ENCODE assay signal across 8 cellular contexts in genomic region chr7:69932034-69932628, GRCh38.
DNase-seq lines count a peak whose midpoint lies in the region; ATAC-seq, FAIRE-seq and TF ChIP-seq lines count a peak whose summit lies in the region.

No MANE protein-coding gene starts in this region.

- no peak for FAIRE-seq in keratinocyte (lab: Jason Lieb, UNC)

- peak; percentile 49 to 58 (median 57) for TF ChIP-seq CTCF in keratinocyte (optimal IDR thresholded peaks at IDR 0.05 in 1 of 3, IDR thresholded peaks at IDR 0.05 in 1 of 3, conservative IDR thresholded peaks at IDR 0.05 in 1 of 3; ENCODE audit: extremely low read depth in 1 of 3, insufficient read depth in 2 of 3, low read length in 3 of 3)
- TF ChIP-seq CTCF in upper lobe of left lung (IDR thresholded peaks at IDR 0.05) = peak; percentile 10 to 57 (median 34)

- H3K9ac ChIP-seq in keratinocyte (ENCODE audit: control insufficient read depth, extremely low read depth, insufficient read depth, low read length) = no peak overlapping the region

- WGBS in upper lobe of left lung, 2 donors = 61 to 71% methylated on average over 2 of the region's 2 CpGs

- no peak for TF ChIP-seq EP300 in upper lobe of left lung (IDR thresholded peaks at IDR 0.05)

- H3K79me2 ChIP-seq in keratinocyte (ENCODE audit: control insufficient read depth, insufficient read depth, low read length) = no peaks in the 10 kb centered on the region

- no peaks in the 10 kb centered on the region for H3K9me3 ChIP-seq in keratinocyte (ENCODE audit: control insufficient read depth, low read depth, low read length)
- H3K9me3 ChIP-seq in upper lobe of left lung = no peaks in the 10 kb centered on the region

- DNase-seq in DMS79 (lab: John Stamatoyannopoulos, UW) (peak; percentile 18), NCI-H1105 treated with DMSO at 0.1 percent for 48 hours (lab: John Stamatoyannopoulos, UW) (peak; percentile 65), amniotic stem cell (lab: John Stamatoyannopoulos, UW) (peak; percentile 18), keratinocyte (ENCODE audit: low read depth, low spot score) (no peak), upper lobe of left lung (no peak), GF-D8 (lab: John Stamatoyannopoulos, UW) (no peak)
- no peak for DNase-seq in central memory CD4-positive, alpha-beta T cell

- H3K4me1 ChIP-seq in keratinocyte (ENCODE audit: control insufficient read depth, extremely low read depth, insufficient read depth, low read length) (no peaks in the 10 kb centered on the region), upper lobe of left lung (no peaks in the 10 kb centered on the region)

- H3K27ac ChIP-seq in keratinocyte (ENCODE audit: control insufficient read depth, insufficient read depth, low read length) (no peak overlapping the region), upper lobe of left lung (no peak overlapping the region)

- H3K9me1 ChIP-seq in keratinocyte (ENCODE audit: control insufficient read depth, extremely low read depth, insufficient read depth, low read length) = no peaks in the 10 kb centered on the region

- dilution Hi-C loops in keratinocyte (cut with MboI; ENCODE audit: extremely low pct_ligation_motif_present, low sequenced_read_pairs) = no loop called here

- no peak for TF ChIP-seq POLR2A in upper lobe of left lung (IDR thresholded peaks at IDR 0.05)

- H3K36me3 ChIP-seq in keratinocyte (ENCODE audit: control insufficient read depth in 2 of 2, extremely low read depth in 1 of 2, insufficient read depth in 2 of 2, low read length in 2 of 2) = no peaks in the 10 kb centered on the region
- H3K36me3 ChIP-seq in upper lobe of left lung = no peaks in the 10 kb centered on the region

- H2AFZ ChIP-seq in keratinocyte (ENCODE audit: control insufficient read depth, low read length) = no peak overlapping the region

- ATAC-seq in upper lobe of left lung (ENCODE audit: low FRiP score in 2 of 2) (peak in 1 of 2 donors; percentile 44), HG02610 (IDR thresholded peaks at IDR 0.05; ENCODE audit: unreplicated experiment) (no peak)

- H3K27me3 ChIP-seq in keratinocyte (ENCODE audit: control insufficient read depth, extremely low read depth, insufficient read depth, low read length) = no peaks in the 10 kb centered on the region
- H3K27me3 ChIP-seq in upper lobe of left lung = no peaks in the 10 kb centered on the region

- H4K20me1 ChIP-seq in keratinocyte (ENCODE audit: control insufficient read depth, extremely low read depth, insufficient read depth, low read length) = no peaks in the 10 kb centered on the region

- no peak overlapping the region for H3K4me3 ChIP-seq in keratinocyte (ENCODE audit: control insufficient read depth in 2 of 3, extremely low read depth in 1 of 3, insufficient read depth in 2 of 3, low read depth in 1 of 3, low read length in 3 of 3)
- H3K4me3 ChIP-seq in upper lobe of left lung = no peak overlapping the region

- no peak overlapping the region for H3K4me2 ChIP-seq in keratinocyte (ENCODE audit: control insufficient read depth, extremely low read depth, insufficient read depth, low read depth, low read length)

Comparison
In these comparisons a context has a peak if more than half of its experiments do, and no peak if none do; other contexts are left out.
1. DNase-seq: peak in DMS79 (single experiment), NCI-H1105 treated with DMSO at 0.1 percent for 48 hours (single experiment) and amniotic stem cell (single experiment); none in keratinocyte (single experiment), upper lobe of left lung (0 of 2), GF-D8 (single experiment) and central memory CD4-positive, alpha-beta T cell (single experiment).